In the genomic region with DNA sequence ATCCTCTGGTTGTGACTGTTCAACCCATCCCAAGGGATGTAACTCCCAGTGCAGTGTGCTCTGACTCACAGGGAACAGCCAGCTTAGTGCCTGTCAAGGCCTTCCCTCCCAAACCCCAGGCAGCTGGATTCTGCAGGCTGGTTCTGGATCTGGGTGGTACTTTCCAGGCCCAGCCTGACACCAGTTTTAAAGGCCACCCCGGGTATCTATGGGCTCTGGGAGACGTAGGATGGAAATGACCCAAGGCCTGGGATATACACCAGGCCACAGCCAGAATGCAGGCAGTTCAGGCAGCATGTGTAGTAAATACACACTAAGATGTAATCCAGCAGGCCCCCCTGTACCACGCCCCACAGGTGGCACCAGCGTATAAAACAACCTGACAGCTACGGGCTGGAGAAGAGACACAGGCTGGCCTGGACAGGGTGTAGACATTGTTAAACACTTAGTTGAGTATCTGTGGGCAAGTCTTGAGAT, we compare ENCODE assay signal across 8 cellular contexts.
DNase-seq lines count a peak whose midpoint lies in the region; ATAC-seq, FAIRE-seq and TF ChIP-seq lines count a peak whose summit lies in the region.

No MANE protein-coding gene starts in this region.

- peaks cover 14% of the 10 kb centered on the region for H3K4me1 ChIP-seq in A549

- H3K9me3 ChIP-seq in A549, result no peaks in the 10 kb centered on the region

- TF ChIP-seq RAD21 in A549 (conservative IDR thresholded peaks at IDR 0.05 in 1 of 2, IDR thresholded peaks at IDR 0.05 in 1 of 2), result no peak

- WGBS in A549 (ENCODE audit: missing lambda C conversion rate), result 69% methylated on average over 4 of the region's 5 CpGs

- FAIRE-seq in A549 (lab: Jason Lieb, UNC), result no peak

- CTCF ChIA-PET in A549 (lab: Yijun Ruan, JAX), result no interaction called here

- POLR2A ChIA-PET in A549 (lab: Yijun Ruan, JAX), result no interaction called here

- peak in 1 of 2 experiments; percentile 25 for DNase-seq in A549 (ENCODE audit: low read depth in 1 of 2, low spot score in 1 of 2)
- peak; percentile 18 to 29 for DNase-seq in activated CD4-positive, alpha-beta T cell treated with anti-CD3 and anti-CD28 coated beads for 4 hours
- DNase-seq in stimulated activated naive CD8-positive, alpha-beta T cell treated with anti-CD3 and anti-CD28 coated beads, Interleukin-15, Interleukin-2, amounts not matched to agents 100 U/mL and 50 U/mL, for 24 hours, result peak; percentile 30
- DNase-seq in left ventricle myocardium superior, result no peak
- DNase-seq in NCI-H187 (lab: John Stamatoyannopoulos, UW), result no peak

- H3K4me3 ChIP-seq in A549, result no peak overlapping the region

- no peak for TF ChIP-seq CTCF in A549 (IDR thresholded peaks at IDR 0.05)

- TF ChIP-seq EP300 in A549 (IDR thresholded peaks at IDR 0.05), result no peak

- H3K27ac ChIP-seq in A549, result peak overlapping the region; percentile 12 to 71; a peak in 5 of 6 replicates

- intact Hi-C loops in left ventricle myocardium superior (cut with micrococcal nuclease), result no loop called here

- TF ChIP-seq POLR2A in A549 (IDR thresholded peaks at IDR 0.05; ENCODE audit: low read length), result no peak

- ATAC-seq in A549 (peak; percentile 79 to 89; a peak in 5 of 6 replicates), GM19395 (IDR thresholded peaks at IDR 0.05; ENCODE audit: unreplicated experiment) (peak; percentile 52), HG03342 (IDR thresholded peaks at IDR 0.05; ENCODE audit: unreplicated experiment) (peak; percentile 41), esophagus mucosa (peak; percentile 75), left ventricle myocardium superior (no peak)
- ATAC-seq in stimulated activated naive CD8-positive, alpha-beta T cell treated with anti-CD3 and anti-CD28 coated beads, Interleukin-15, Interleukin-2, amounts not matched to agents 100 U/mL and 50 U/mL, for 24 hours, result peak; percentile 55

- H3K4me2 ChIP-seq in A549, result peak overlapping the region; percentile 57

TF ChIP-seq in A549, 52 proteins besides CTCF, POLR2A, EP300 and RAD21:
- TF ChIP-seq, protein P1, sequence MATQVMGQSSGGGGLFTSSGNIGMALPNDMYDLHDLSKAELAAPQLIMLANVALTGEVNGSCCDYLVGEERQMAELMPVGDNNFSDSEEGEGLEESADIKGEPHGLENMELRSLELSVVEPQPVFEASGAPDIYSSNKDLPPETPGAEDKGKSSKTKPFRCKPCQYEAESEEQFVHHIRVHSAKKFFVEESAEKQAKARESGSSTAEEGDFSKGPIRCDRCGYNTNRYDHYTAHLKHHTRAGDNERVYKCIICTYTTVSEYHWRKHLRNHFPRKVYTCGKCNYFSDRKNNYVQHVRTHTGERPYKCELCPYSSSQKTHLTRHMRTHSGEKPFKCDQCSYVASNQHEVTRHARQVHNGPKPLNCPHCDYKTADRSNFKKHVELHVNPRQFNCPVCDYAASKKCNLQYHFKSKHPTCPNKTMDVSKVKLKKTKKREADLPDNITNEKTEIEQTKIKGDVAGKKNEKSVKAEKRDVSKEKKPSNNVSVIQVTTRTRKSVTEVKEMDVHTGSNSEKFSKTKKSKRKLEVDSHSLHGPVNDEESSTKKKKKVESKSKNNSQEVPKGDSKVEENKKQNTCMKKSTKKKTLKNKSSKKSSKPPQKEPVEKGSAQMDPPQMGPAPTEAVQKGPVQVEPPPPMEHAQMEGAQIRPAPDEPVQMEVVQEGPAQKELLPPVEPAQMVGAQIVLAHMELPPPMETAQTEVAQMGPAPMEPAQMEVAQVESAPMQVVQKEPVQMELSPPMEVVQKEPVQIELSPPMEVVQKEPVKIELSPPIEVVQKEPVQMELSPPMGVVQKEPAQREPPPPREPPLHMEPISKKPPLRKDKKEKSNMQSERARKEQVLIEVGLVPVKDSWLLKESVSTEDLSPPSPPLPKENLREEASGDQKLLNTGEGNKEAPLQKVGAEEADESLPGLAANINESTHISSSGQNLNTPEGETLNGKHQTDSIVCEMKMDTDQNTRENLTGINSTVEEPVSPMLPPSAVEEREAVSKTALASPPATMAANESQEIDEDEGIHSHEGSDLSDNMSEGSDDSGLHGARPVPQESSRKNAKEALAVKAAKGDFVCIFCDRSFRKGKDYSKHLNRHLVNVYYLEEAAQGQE (IDR thresholded peaks at IDR 0.05), result no peak
- TF ChIP-seq TP53 (CRISPR knock-in tag; IDR thresholded peaks at IDR 0.05) (no peak), ESRRA (IDR thresholded peaks at IDR 0.05; ENCODE audit: borderline replicate concordance, low read length) (no peak), PHF8 (IDR thresholded peaks at IDR 0.05; ENCODE audit: borderline replicate concordance, low read depth) (no peak), CBX2 (IDR thresholded peaks at IDR 0.05; ENCODE audit: borderline replicate concordance, low read depth) (no peak), NR3C1 (IDR thresholded peaks at IDR 0.05) (no peak), HDAC2 (IDR thresholded peaks at IDR 0.05) (no peak), CHD4 (IDR thresholded peaks at IDR 0.05; ENCODE audit: borderline replicate concordance) (no peak), ZFP36 (IDR thresholded peaks at IDR 0.05; ENCODE audit: borderline replicate concordance, partially characterized antibody) (no peak)

Comparison
In these comparisons a context has a peak if more than half of its experiments do, and no peak if none do; other contexts are left out.
1. DNase-seq: peak in activated CD4-positive, alpha-beta T cell treated with anti-CD3 and anti-CD28 coated beads for 4 hours (2 of 2) and stimulated activated naive CD8-positive, alpha-beta T cell treated with anti-CD3 and anti-CD28 coated beads, Interleukin-15, Interleukin-2, amounts not matched to agents 100 U/mL and 50 U/mL, for 24 hours (single experiment); none in left ventricle myocardium superior (single experiment) and NCI-H187 (0 of 2).